Comparison of ENCODE assay signal across 22 cellular contexts in the genomic region with DNA sequence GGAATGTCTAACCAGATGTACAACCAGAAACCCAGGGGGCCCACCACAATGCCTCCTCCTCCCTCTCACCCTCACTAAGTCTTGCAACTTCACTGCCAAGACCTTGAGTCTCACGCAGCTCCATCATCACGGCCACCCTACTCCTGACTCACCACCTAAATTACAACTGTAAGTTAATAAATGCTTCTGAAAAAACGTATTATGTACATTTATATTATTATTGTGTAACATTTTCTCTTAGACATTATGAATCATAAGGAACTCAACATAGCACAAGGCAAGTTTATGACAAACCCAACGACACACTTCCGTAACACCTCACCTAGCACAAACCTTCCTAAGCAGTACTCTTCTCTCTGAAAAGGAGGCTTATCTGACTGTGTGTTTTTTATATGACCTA. TPM values are rescaled to one million over a fixed set of nuclear protein-coding genes. Genes with fewer than 3 reads are reported as not detected.
DNase-seq lines count a peak whose midpoint lies in the region; ATAC-seq, FAIRE-seq and TF ChIP-seq lines count a peak whose summit lies in the region.
"Had no signal": no experiment of that assay in that cellular context is flagged by ENCODE, and none has a peak within 500 bp of the region (broad histone marks: within the 10 kb centered on the region; RNA-seq: fewer than 3 reads in every experiment).

No MANE protein-coding gene starts in this region.

- no peak overlapping the region for H3K4me3 ChIP-seq in A549
- H3K4me3 ChIP-seq in astrocyte of the cerebellum (ENCODE audit: low read depth, low read length) = no peak overlapping the region
- H3K4me3 ChIP-seq in left ventricle myocardium inferior = no peak overlapping the region
- no peak overlapping the region for H3K4me3 ChIP-seq in lower leg skin (ENCODE audit: low read depth, poor library complexity, severe bottlenecking)
- H3K4me3 ChIP-seq: GM12878, neural progenitor cell, SJSA1 had no signal

- in situ Hi-C loops in astrocyte of the cerebellum (cut with HindIII; ENCODE audit: low sequenced_read_pairs) = loop anchor here (25.0 kb wide), 1 partner anchor 406 kb away; no protein-coding TSS in a partner anchor

- H3K27me3 ChIP-seq in foreskin keratinocyte (no peaks in the 10 kb centered on the region), left ventricle myocardium inferior (ENCODE audit: low read depth) (no peaks in the 10 kb centered on the region)
- H3K27me3 ChIP-seq: neural progenitor cell, SJSA1 had no signal

- H3K9me3 ChIP-seq in A549 (no peaks in the 10 kb centered on the region), left ventricle myocardium inferior (replicated peaks) (no peaks in the 10 kb centered on the region)
- H3K9me3 ChIP-seq: SJSA1 had no signal

- peaks cover 21% of the 10 kb centered on the region for H3K36me3 ChIP-seq in left ventricle myocardium inferior
- H3K36me3 ChIP-seq: neural progenitor cell, SJSA1 had no signal

- no peak for FAIRE-seq in A549 (lab: Jason Lieb, UNC)
- FAIRE-seq: endometrium, GM12878 had no signal

- peak in 1 of 2 experiments; percentile 48; a peak in 1 of 5 replicates for TF ChIP-seq EP300 in A549 (IDR thresholded peaks at IDR 0.05)

- peaks cover 53% of the 10 kb centered on the region for H3K4me1 ChIP-seq in A549
- peaks cover 22% of the 10 kb centered on the region for H3K4me1 ChIP-seq in foreskin keratinocyte
- no peaks in the 10 kb centered on the region for H3K4me1 ChIP-seq in left ventricle myocardium inferior
- H3K4me1 ChIP-seq: neural progenitor cell, SJSA1 had no signal

- TF ChIP-seq POLR2A in A549 (IDR thresholded peaks at IDR 0.05; ENCODE audit: low read length) = no peak
- no peak for TF ChIP-seq POLR2A in lower leg skin (IDR thresholded peaks at IDR 0.05)

- intact Hi-C loops in left ventricle myocardium inferior (cut with micrococcal nuclease) = no loop called here
- intact Hi-C loops in lower leg skin (cut with DNase I; ENCODE audit: low total_unique reads) = loop anchor here (5.0 kb wide), 1 partner anchor 401 kb away; no protein-coding TSS in a partner anchor

- peak overlapping the region; percentile 57 for H3K4me2 ChIP-seq in A549
- H3K4me2 ChIP-seq: neural progenitor cell had no signal

- TF ChIP-seq CTCF in A549 (IDR thresholded peaks at IDR 0.05) = no peak
- no peak for TF ChIP-seq CTCF in astrocyte of the cerebellum (IDR thresholded peaks at IDR 0.05; ENCODE audit: low read depth, low read length, missing control alignments)
- TF ChIP-seq CTCF in foreskin keratinocyte (conservative IDR thresholded peaks at IDR 0.05) = no peak
- TF ChIP-seq CTCF in left ventricle myocardium inferior (IDR thresholded peaks at IDR 0.05; ENCODE audit: borderline replicate concordance) = no peak
- no peak for TF ChIP-seq CTCF in lower leg skin (IDR thresholded peaks at IDR 0.05)

- H3K27ac ChIP-seq in A549 (peak overlapping the region; percentile 53 to 82), foreskin keratinocyte (peak overlapping the region; percentile 61), left ventricle myocardium inferior (replicated peaks) (no peak overlapping the region)
- H3K27ac ChIP-seq: neural progenitor cell, SJSA1 had no signal

- no peak for TF ChIP-seq RAD21 in A549 (conservative IDR thresholded peaks at IDR 0.05 in 1 of 2, IDR thresholded peaks at IDR 0.05 in 1 of 2)

- 15% methylated on average over 5 of the region's 5 CpGs for WGBS in A549 (ENCODE audit: missing lambda C conversion rate)
- WGBS in lower leg skin, 2 donors = 52 to 55% methylated on average over 5 of the region's 5 CpGs

- CTCF ChIA-PET in A549 (lab: Yijun Ruan, JAX) = interaction anchor here (0.9 to 1.4 kb wide), 6 partner anchors 21 to 403 kb away, joined by 3 to 5 read pairs (median 3); no protein-coding TSS in a partner anchor

- DNase-seq in A549 (ENCODE audit: low read depth in 1 of 2, low spot score in 1 of 2) (peak in 1 of 2 experiments; percentile 66), HPDE6-E6E7 (ENCODE audit: extremely low spot score) (peak; percentile 25), astrocyte of the cerebellum (ENCODE audit: low read depth) (peak; percentile 43), foreskin keratinocyte (peak; percentile 79 to 87), left ventricle myocardium inferior (no peak), DMS53 treated with DMSO at 0.1 percent for 48 hours (lab: John Stamatoyannopoulos, UW; ENCODE audit: unreplicated experiment) (no peak), lower leg skin (ENCODE audit: low spot score in 2 of 2) (no peak)
- DNase-seq: activated CD4-positive, CD25-positive, alpha-beta regulatory T cell treated with anti-CD3 and anti-CD28 coated beads, Interleukin-2, amount 50 U/mL, for 72 hours; activated CD8-positive, alpha-beta memory T cell treated with anti-CD3 and anti-CD28 coated beads, Interleukin-2, amount 10 ng/mL, durations not matched to agents 7 days and 5 days; immature natural killer cell; NCI-H2081; NCI-H510A treated with DMSO at 0.1 percent for 48 hours; stimulated activated naive CD4-positive, alpha-beta T cell treated with Interleukin-2 at 50 U/mL for 16 hours had no signal

- peak; percentile 76 for ATAC-seq in A549
- peak; percentile 93 for ATAC-seq in foreskin keratinocyte
- ATAC-seq in GM21528 (IDR thresholded peaks at IDR 0.05; ENCODE audit: low FRiP score, unreplicated experiment) = no peak
- ATAC-seq: activated CD8-positive, alpha-beta memory T cell treated with anti-CD3 and anti-CD28 coated beads, Interleukin-2, amount 10 ng/mL, durations not matched to agents 7 days and 5 days; GM12878 had no signal

- POLR2A ChIA-PET in A549 (lab: Yijun Ruan, JAX) = no interaction called here

TF ChIP-seq in A549, 52 proteins besides CTCF, POLR2A, EP300 and RAD21 (continues in another document):
- TF ChIP-seq ZNF302 (CRISPR knock-in tag; IDR thresholded peaks at IDR 0.05) (no peak), HDAC2 (IDR thresholded peaks at IDR 0.05) (no peak), MYC (IDR thresholded peaks at IDR 0.05; ENCODE audit: borderline replicate concordance, low read length) (no peak), ZC3H11A (IDR thresholded peaks at IDR 0.05) (no peak), JUN (IDR thresholded peaks at IDR 0.05) (0 out of 5 replicates have a peak, but pooled peaks of 1 of the 2 experiments have one; percentile 39), EHF (CRISPR knock-in tag; IDR thresholded peaks at IDR 0.05) (no peak), RFX5 (IDR thresholded peaks at IDR 0.05) (no peak), EHMT2 (IDR thresholded peaks at IDR 0.05; ENCODE audit: low read depth) (no peak), HOXA7 (CRISPR knock-in tag; IDR thresholded peaks at IDR 0.05) (no peak), KDM5A (IDR thresholded peaks at IDR 0.05) (no peak), FOSL2 (IDR thresholded peaks at IDR 0.05) (peak; percentile 36), FOSL2 (CRISPR knock-in tag; IDR thresholded peaks at IDR 0.05) (peak; percentile 63), HOXB13 (CRISPR knock-in tag; IDR thresholded peaks at IDR 0.05; ENCODE audit: low read depth) (no peak)
- TF ChIP-seq, protein P1, sequence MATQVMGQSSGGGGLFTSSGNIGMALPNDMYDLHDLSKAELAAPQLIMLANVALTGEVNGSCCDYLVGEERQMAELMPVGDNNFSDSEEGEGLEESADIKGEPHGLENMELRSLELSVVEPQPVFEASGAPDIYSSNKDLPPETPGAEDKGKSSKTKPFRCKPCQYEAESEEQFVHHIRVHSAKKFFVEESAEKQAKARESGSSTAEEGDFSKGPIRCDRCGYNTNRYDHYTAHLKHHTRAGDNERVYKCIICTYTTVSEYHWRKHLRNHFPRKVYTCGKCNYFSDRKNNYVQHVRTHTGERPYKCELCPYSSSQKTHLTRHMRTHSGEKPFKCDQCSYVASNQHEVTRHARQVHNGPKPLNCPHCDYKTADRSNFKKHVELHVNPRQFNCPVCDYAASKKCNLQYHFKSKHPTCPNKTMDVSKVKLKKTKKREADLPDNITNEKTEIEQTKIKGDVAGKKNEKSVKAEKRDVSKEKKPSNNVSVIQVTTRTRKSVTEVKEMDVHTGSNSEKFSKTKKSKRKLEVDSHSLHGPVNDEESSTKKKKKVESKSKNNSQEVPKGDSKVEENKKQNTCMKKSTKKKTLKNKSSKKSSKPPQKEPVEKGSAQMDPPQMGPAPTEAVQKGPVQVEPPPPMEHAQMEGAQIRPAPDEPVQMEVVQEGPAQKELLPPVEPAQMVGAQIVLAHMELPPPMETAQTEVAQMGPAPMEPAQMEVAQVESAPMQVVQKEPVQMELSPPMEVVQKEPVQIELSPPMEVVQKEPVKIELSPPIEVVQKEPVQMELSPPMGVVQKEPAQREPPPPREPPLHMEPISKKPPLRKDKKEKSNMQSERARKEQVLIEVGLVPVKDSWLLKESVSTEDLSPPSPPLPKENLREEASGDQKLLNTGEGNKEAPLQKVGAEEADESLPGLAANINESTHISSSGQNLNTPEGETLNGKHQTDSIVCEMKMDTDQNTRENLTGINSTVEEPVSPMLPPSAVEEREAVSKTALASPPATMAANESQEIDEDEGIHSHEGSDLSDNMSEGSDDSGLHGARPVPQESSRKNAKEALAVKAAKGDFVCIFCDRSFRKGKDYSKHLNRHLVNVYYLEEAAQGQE (IDR thresholded peaks at IDR 0.05) = no peak

RNA-seq across cellular contexts. Expression of a gene that starts 20.7 kb away (rescaled TPM):
- polyA plus RNA-seq in A549 (2011; rRNA removed) (27.5 and 32.8 TPM in 2 replicates), A549 (2017; fragmentation: RNase III; extraction: RNeasy Plus Mini Kit Qiagen cat#74134 plus additional on column Dnase treatment) (19.5 to 21.8 TPM (median 21.6 TPM) in 3 replicates), foreskin keratinocyte (24.1 and 27.2 TPM in 2 replicates)
- polyA plus RNA-seq in A549 (2012; cell fraction: cytosol; rRNA removed) = 15.2 and 20.1 TPM in 2 replicates
- 16.6 and 21.3 TPM in 2 replicates for polyA plus RNA-seq in A549 (2012; cell fraction: nucleus; rRNA removed)
- polyA minus RNA-seq in A549 (2011; rRNA and poly(A)+ RNA removed) = 20.1 and 23.3 TPM in 2 replicates
- total RNA-seq in foreskin keratinocyte (23.7 and 29.2 TPM in 2 replicates), left ventricle myocardium inferior (49.7 TPM), lower leg skin (10 to 100 TPM; 22.8 to 50.4 (median 32.5) TPM)

RNA-seq across cellular contexts. Expression of a gene that starts 28.8 kb away (rescaled TPM):
- polyA plus RNA-seq in A549 (2011; rRNA removed) = not detected in 2 replicates
- not detected in 2 replicates for polyA plus RNA-seq in A549 (2012; cell fraction: cytosol; rRNA removed)
- polyA plus RNA-seq in A549 (2012; cell fraction: nucleus; rRNA removed) = not detected in 2 replicates
- polyA plus RNA-seq in A549 (2017; fragmentation: RNase III; extraction: RNeasy Plus Mini Kit Qiagen cat#74134 plus additional on column Dnase treatment) = not detected in 3 replicates
- polyA minus RNA-seq in A549 (2011; rRNA and poly(A)+ RNA removed) = not detected in 2 replicates
- total RNA-seq in foreskin keratinocyte = not detected in 2 replicates
- polyA plus RNA-seq in foreskin keratinocyte = not detected in 2 replicates
- 2.1 TPM for total RNA-seq in left ventricle myocardium inferior
- not detected for total RNA-seq in lower leg skin
- total RNA-seq: A172; activated CD8-positive, alpha-beta memory T cell treated with anti-CD3 and anti-CD28 coated beads, Interleukin-2, amount 10 ng/mL, durations not matched to agents 7 days and 5 days; activated T-helper 2 cell treated with anti-CD3 and anti-CD28 coated beads, Interferon-gamma antibody, Interleukin-2, Interleukin-4, amounts not matched to agents 10 μg/mL and 5 μg/mL and 100 μg/mL, durations not matched to agents 14 hours and 24 hours and 36 hours; chondrocyte; G401; GM12878 had no signal
- polyA plus RNA-seq: immature natural killer cell had no signal

Comparison
In these comparisons a context has a peak if more than half of its experiments do, and no peak if none do; other contexts are left out.
1. DNase-seq: peak in HPDE6-E6E7 (single experiment), astrocyte of the cerebellum (single experiment) and foreskin keratinocyte (2 of 2); none in left ventricle myocardium inferior (single experiment), DMS53 treated with DMSO at 0.1 percent for 48 hours (single experiment) and lower leg skin (0 of 2).